ENCODE assay signal across 1 cellular context in the genomic region with DNA sequence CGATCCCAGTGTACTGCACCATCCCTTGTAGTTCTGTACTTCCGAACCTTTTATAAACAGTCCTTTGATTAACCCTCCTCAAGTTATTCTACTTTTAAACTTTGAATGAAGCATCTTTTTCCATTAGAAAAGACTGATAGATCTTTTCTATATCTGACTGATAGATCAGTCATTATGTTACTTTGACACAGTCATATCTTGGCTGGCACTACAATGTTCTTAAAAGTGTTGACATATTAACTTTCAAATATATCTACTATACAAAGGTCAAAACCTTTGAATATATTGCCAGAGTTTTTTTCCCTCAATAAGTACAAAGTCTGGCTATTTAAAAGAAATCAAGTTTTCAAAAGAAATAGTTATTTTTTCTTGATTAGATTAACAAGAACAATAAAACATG.
TF ChIP-seq lines count a peak whose summit lies in the region.

No MANE protein-coding gene starts in this region.

TF ChIP-seq in HepG2, 621 proteins besides CTCF, POLR2A, EP300 and RAD21 (continued from another document):
- TF ChIP-seq, protein P1, sequence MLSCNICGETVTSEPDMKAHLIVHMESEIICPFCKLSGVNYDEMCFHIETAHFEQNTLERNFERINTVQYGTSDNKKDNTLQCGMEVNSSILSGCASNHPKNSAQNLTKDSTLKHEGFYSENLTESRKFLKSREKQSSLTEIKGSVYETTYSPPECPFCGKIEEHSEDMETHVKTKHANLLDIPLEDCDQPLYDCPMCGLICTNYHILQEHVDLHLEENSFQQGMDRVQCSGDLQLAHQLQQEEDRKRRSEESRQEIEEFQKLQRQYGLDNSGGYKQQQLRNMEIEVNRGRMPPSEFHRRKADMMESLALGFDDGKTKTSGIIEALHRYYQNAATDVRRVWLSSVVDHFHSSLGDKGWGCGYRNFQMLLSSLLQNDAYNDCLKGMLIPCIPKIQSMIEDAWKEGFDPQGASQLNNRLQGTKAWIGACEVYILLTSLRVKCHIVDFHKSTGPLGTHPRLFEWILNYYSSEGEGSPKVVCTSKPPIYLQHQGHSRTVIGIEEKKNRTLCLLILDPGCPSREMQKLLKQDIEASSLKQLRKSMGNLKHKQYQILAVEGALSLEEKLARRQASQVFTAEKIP (CRISPR knock-in tag; IDR thresholded peaks at IDR 0.05; ENCODE audit: borderline replicate concordance): no peak
